ENCODE assay signal across 1 cellular context in the genomic region with DNA sequence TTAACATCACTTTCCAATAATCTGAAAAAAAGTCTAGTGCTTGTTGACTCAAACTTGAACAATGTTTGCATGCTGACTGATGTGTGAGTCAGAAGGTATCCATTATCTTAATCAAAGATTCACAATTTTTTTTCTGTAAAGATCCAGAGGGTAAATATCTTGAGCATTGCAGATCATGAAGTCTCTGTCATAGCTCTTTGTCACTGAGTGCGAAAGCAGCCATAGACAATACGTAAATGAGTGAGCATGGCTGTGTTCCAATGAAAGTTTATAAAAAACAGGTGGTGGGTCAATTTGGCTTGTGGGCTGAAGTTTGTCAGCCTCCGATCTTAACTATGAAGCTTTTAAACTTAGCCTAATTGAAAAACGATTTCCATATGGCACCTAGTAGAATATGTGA.
TF ChIP-seq lines count a peak whose summit lies in the region.

No MANE protein-coding gene starts in this region.

TF ChIP-seq in HepG2, 621 proteins besides CTCF, POLR2A, EP300 and RAD21:
- TF ChIP-seq ZNF24 (IDR thresholded peaks at IDR 0.05) = no peak
- no peak for TF ChIP-seq KDM4B (CRISPR knock-in tag; IDR thresholded peaks at IDR 0.05)
- TF ChIP-seq, protein P1, sequence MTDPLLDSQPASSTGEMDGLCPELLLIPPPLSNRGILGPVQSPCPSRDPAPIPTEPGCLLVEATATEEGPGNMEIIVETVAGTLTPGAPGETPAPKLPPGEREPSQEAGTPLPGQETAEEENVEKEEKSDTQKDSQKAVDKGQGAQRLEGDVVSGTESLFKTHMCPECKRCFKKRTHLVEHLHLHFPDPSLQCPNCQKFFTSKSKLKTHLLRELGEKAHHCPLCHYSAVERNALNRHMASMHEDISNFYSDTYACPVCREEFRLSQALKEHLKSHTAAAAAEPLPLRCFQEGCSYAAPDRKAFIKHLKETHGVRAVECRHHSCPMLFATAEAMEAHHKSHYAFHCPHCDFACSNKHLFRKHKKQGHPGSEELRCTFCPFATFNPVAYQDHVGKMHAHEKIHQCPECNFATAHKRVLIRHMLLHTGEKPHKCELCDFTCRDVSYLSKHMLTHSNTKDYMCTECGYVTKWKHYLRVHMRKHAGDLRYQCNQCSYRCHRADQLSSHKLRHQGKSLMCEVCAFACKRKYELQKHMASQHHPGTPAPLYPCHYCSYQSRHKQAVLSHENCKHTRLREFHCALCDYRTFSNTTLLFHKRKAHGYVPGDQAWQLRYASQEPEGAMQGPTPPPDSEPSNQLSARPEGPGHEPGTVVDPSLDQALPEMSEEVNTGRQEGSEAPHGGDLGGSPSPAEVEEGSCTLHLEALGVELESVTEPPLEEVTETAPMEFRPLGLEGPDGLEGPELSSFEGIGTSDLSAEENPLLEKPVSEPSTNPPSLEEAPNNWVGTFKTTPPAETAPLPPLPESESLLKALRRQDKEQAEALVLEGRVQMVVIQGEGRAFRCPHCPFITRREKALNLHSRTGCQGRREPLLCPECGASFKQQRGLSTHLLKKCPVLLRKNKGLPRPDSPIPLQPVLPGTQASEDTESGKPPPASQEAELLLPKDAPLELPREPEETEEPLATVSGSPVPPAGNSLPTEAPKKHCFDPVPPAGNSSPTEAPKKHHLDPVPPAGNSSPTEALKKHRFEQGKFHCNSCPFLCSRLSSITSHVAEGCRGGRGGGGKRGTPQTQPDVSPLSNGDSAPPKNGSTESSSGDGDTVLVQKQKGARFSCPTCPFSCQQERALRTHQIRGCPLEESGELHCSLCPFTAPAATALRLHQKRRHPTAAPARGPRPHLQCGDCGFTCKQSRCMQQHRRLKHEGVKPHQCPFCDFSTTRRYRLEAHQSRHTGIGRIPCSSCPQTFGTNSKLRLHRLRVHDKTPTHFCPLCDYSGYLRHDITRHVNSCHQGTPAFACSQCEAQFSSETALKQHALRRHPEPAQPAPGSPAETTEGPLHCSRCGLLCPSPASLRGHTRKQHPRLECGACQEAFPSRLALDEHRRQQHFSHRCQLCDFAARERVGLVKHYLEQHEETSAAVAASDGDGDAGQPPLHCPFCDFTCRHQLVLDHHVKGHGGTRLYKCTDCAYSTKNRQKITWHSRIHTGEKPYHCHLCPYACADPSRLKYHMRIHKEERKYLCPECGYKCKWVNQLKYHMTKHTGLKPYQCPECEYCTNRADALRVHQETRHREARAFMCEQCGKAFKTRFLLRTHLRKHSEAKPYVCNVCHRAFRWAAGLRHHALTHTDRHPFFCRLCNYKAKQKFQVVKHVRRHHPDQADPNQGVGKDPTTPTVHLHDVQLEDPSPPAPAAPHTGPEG (CRISPR knock-in tag; IDR thresholded peaks at IDR 0.05) = no peak
- TF ChIP-seq, protein P2, sequence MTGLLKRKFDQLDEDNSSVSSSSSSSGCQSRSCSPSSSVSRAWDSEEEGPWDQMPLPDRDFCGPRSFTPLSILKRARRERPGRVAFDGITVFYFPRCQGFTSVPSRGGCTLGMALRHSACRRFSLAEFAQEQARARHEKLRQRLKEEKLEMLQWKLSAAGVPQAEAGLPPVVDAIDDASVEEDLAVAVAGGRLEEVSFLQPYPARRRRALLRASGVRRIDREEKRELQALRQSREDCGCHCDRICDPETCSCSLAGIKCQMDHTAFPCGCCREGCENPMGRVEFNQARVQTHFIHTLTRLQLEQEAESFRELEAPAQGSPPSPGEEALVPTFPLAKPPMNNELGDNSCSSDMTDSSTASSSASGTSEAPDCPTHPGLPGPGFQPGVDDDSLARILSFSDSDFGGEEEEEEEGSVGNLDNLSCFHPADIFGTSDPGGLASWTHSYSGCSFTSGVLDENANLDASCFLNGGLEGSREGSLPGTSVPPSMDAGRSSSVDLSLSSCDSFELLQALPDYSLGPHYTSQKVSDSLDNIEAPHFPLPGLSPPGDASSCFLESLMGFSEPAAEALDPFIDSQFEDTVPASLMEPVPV (CRISPR knock-in tag; IDR thresholded peaks at IDR 0.05) = no peak
- TF ChIP-seq, protein P3, sequence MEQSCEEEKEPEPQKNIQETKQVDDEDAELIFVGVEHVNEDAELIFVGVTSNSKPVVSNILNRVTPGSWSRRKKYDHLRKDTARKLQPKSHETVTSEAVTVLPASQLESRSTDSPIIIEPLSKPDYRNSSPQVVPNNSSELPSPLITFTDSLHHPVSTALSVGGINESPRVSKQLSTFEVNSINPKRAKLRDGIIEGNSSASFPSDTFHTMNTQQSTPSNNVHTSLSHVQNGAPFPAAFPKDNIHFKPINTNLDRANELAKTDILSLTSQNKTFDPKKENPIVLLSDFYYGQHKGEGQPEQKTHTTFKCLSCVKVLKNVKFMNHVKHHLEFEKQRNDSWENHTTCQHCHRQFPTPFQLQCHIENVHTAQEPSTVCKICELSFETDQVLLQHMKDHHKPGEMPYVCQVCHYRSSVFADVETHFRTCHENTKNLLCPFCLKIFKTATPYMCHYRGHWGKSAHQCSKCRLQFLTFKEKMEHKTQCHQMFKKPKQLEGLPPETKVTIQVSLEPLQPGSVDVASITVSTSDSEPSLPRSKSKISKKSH (CRISPR knock-in tag; IDR thresholded peaks at IDR 0.05; ENCODE audit: borderline replicate concordance) = no peak
- TF ChIP-seq ONECUT2 (CRISPR knock-in tag; IDR thresholded peaks at IDR 0.05) = no peak
- no peak for TF ChIP-seq ELF4 (CRISPR knock-in tag; IDR thresholded peaks at IDR 0.05; ENCODE audit: borderline replicate concordance)
- TF ChIP-seq, protein P4, sequence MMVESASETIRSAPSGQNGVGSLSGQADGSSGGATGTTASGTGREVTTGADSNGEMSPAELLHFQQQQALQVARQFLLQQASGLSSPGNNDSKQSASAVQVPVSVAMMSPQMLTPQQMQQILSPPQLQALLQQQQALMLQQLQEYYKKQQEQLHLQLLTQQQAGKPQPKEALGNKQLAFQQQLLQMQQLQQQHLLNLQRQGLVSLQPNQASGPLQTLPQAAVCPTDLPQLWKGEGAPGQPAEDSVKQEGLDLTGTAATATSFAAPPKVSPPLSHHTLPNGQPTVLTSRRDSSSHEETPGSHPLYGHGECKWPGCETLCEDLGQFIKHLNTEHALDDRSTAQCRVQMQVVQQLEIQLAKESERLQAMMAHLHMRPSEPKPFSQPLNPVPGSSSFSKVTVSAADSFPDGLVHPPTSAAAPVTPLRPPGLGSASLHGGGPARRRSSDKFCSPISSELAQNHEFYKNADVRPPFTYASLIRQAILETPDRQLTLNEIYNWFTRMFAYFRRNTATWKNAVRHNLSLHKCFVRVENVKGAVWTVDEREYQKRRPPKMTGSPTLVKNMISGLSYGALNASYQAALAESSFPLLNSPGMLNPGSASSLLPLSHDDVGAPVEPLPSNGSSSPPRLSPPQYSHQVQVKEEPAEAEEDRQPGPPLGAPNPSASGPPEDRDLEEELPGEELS (CRISPR knock-in tag; IDR thresholded peaks at IDR 0.05) = no peak
- no peak for TF ChIP-seq PLRG1 (conservative IDR thresholded peaks at IDR 0.05)
- TF ChIP-seq ZFP41 (CRISPR knock-in tag; IDR thresholded peaks at IDR 0.05; ENCODE audit: borderline replicate concordance) = no peak
- no peak for TF ChIP-seq KMT2B (CRISPR knock-in tag; IDR thresholded peaks at IDR 0.05)
- no peak for TF ChIP-seq HNRNPH1 (optimal IDR thresholded peaks at IDR 0.05; ENCODE audit: low read depth, low read length)
- no peak for TF ChIP-seq MATR3 (CRISPR knock-in tag; IDR thresholded peaks at IDR 0.05)
- TF ChIP-seq PRPF4 (IDR thresholded peaks at IDR 0.05; ENCODE audit: low read depth, low read length, poor library complexity, severe bottlenecking) = no peak
- TF ChIP-seq, protein P5, sequence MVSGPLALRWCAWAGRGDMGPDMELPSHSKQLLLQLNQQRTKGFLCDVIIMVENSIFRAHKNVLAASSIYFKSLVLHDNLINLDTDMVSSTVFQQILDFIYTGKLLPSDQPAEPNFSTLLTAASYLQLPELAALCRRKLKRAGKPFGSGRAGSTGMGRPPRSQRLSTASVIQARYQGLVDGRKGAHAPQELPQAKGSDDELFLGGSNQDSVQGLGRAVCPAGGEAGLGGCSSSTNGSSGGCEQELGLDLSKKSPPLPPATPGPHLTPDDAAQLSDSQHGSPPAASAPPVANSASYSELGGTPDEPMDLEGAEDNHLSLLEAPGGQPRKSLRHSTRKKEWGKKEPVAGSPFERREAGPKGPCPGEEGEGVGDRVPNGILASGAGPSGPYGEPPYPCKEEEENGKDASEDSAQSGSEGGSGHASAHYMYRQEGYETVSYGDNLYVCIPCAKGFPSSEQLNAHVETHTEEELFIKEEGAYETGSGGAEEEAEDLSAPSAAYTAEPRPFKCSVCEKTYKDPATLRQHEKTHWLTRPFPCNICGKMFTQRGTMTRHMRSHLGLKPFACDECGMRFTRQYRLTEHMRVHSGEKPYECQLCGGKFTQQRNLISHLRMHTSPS (CRISPR knock-in tag; IDR thresholded peaks at IDR 0.05; ENCODE audit: low read depth) = no peak
- TF ChIP-seq, protein P6, sequence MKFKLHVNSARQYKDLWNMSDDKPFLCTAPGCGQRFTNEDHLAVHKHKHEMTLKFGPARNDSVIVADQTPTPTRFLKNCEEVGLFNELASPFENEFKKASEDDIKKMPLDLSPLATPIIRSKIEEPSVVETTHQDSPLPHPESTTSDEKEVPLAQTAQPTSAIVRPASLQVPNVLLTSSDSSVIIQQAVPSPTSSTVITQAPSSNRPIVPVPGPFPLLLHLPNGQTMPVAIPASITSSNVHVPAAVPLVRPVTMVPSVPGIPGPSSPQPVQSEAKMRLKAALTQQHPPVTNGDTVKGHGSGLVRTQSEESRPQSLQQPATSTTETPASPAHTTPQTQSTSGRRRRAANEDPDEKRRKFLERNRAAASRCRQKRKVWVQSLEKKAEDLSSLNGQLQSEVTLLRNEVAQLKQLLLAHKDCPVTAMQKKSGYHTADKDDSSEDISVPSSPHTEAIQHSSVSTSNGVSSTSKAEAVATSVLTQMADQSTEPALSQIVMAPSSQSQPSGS (CRISPR knock-in tag; IDR thresholded peaks at IDR 0.05) = no peak
- TF ChIP-seq, protein P7, sequence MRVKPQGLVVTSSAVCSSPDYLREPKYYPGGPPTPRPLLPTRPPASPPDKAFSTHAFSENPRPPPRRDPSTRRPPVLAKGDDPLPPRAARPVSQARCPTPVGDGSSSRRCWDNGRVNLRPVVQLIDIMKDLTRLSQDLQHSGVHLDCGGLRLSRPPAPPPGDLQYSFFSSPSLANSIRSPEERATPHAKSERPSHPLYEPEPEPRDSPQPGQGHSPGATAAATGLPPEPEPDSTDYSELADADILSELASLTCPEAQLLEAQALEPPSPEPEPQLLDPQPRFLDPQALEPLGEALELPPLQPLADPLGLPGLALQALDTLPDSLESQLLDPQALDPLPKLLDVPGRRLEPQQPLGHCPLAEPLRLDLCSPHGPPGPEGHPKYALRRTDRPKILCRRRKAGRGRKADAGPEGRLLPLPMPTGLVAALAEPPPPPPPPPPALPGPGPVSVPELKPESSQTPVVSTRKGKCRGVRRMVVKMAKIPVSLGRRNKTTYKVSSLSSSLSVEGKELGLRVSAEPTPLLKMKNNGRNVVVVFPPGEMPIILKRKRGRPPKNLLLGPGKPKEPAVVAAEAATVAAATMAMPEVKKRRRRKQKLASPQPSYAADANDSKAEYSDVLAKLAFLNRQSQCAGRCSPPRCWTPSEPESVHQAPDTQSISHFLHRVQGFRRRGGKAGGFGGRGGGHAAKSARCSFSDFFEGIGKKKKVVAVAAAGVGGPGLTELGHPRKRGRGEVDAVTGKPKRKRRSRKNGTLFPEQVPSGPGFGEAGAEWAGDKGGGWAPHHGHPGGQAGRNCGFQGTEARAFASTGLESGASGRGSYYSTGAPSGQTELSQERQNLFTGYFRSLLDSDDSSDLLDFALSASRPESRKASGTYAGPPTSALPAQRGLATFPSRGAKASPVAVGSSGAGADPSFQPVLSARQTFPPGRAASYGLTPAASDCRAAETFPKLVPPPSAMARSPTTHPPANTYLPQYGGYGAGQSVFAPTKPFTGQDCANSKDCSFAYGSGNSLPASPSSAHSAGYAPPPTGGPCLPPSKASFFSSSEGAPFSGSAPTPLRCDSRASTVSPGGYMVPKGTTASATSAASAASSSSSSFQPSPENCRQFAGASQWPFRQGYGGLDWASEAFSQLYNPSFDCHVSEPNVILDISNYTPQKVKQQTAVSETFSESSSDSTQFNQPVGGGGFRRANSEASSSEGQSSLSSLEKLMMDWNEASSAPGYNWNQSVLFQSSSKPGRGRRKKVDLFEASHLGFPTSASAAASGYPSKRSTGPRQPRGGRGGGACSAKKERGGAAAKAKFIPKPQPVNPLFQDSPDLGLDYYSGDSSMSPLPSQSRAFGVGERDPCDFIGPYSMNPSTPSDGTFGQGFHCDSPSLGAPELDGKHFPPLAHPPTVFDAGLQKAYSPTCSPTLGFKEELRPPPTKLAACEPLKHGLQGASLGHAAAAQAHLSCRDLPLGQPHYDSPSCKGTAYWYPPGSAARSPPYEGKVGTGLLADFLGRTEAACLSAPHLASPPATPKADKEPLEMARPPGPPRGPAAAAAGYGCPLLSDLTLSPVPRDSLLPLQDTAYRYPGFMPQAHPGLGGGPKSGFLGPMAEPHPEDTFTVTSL (CRISPR knock-in tag; IDR thresholded peaks at IDR 0.05; ENCODE audit: borderline replicate concordance) = no peak
